Comparison of ENCODE assay signal across 10 cellular contexts in genomic region chr9:129493002-129493713, GRCh38.
DNase-seq lines count a peak whose midpoint lies in the region; ATAC-seq and TF ChIP-seq lines count a peak whose summit lies in the region.
"Had no signal": no experiment of that assay in that cellular context is flagged by ENCODE, and none has a peak within 500 bp of the region (broad histone marks: within the 10 kb centered on the region; RNA-seq: fewer than 3 reads in every experiment).

No MANE protein-coding gene starts in this region.

- H3K4me3 ChIP-seq in GM23338 (no peak overlapping the region), smooth muscle cell (no peak overlapping the region)

- DNase-seq in GM23338 (ENCODE audit: low spot score) (no peak), T-helper 17 cell (no peak), immature natural killer cell (no peak), smooth muscle cell (lab: John Stamatoyannopoulos, UW; ENCODE audit: unreplicated experiment) (no peak), NOMO-1 treated with dmso at 0.1 percent for 144 hours (lab: John Stamatoyannopoulos, UW; ENCODE audit: unreplicated experiment) (no peak), NCI-H128 (lab: John Stamatoyannopoulos, UW; ENCODE audit: unreplicated experiment) (no peak)
- no peak for DNase-seq in stimulated activated naive B cell treated with anti-CD40 and anti-IgM and Interleukin-4, amounts not matched to agents 10 μg/mL and 1 μg/mL and 100 μg/mL, for 72 hours
- DNase-seq: activated naive CD4-positive, alpha-beta T cell treated with anti-CD3 and anti-CD28 coated beads, Interleukin-2, amount 10 ng/mL, durations not matched to agents 7 days and 5 days; NCI-H1092 treated with DMSO at 0.1 percent for 48 hours; NCI-H526 treated with DMSO at 0.1 percent for 48 hours had no signal

- H3K79me2 ChIP-seq in GM23338 (replicated peaks; ENCODE audit: insufficient read depth) (no peaks in the 10 kb centered on the region), smooth muscle cell (ENCODE audit: low read depth) (peaks cover 23% of the 10 kb centered on the region)

- H3K4me1 ChIP-seq in GM23338 (ENCODE audit: insufficient read depth): peaks cover 25% of the 10 kb centered on the region
- H3K4me1 ChIP-seq in smooth muscle cell (ENCODE audit: low read depth): peaks cover 42% of the 10 kb centered on the region

- TF ChIP-seq CTCF in GM23338 (conservative IDR thresholded peaks at IDR 0.05; ENCODE audit: low read depth in 2 of 2) (no peak), smooth muscle cell (IDR thresholded peaks at IDR 0.05; ENCODE audit: borderline replicate concordance, insufficient read depth, poor library complexity, severe bottlenecking) (no peak)

- H3K36me3 ChIP-seq in GM23338 (ENCODE audit: insufficient read depth): no peaks in the 10 kb centered on the region
- no peaks in the 10 kb centered on the region for H3K36me3 ChIP-seq in smooth muscle cell (ENCODE audit: low read depth)

- no peak for ATAC-seq in GM23338
- ATAC-seq in T-helper 17 cell: no peak
- no peak for ATAC-seq in stimulated activated naive B cell treated with anti-CD40 and anti-IgM and Interleukin-4, amounts not matched to agents 10 μg/mL and 1 μg/mL and 100 μg/mL, for 72 hours (replicated peaks)

- H3K4me2 ChIP-seq in GM23338 (no peak overlapping the region), smooth muscle cell (no peak overlapping the region)

- H3K4me1 Mint-ChIP-seq in GM23338 (peaks cover 45% of the 10 kb centered on the region), T-helper 17 cell (peaks cover 43% of the 10 kb centered on the region), immature natural killer cell (peaks cover 34% of the 10 kb centered on the region in 2 donors)
- H3K4me1 Mint-ChIP-seq in stimulated activated naive B cell treated with anti-CD40 and anti-IgM and Interleukin-4, amounts not matched to agents 10 μg/mL and 1 μg/mL and 100 μg/mL, for 72 hours: peaks cover 29 to 46% of the 10 kb centered on the region in 2 donors

- H2AFZ ChIP-seq in GM23338: 0 out of 2 replicates have a peak overlapping the region, but pooled peaks have one; percentile 76
- no peak overlapping the region for H2AFZ ChIP-seq in smooth muscle cell (ENCODE audit: low read depth)

- H3K27ac ChIP-seq in GM23338 (ENCODE audit: low read depth): no peak overlapping the region
- peak overlapping the region; percentile 37 for H3K27ac ChIP-seq in smooth muscle cell (ENCODE audit: low read depth)

- WGBS in smooth muscle cell (ENCODE audit: low lambda C conversion rate): 91% methylated on average over 9 of the region's 9 CpGs

- H3K9me3 ChIP-seq in T-helper 17 cell (ENCODE audit: control insufficient read depth, low read length, poor library complexity, severe bottlenecking): no peaks in the 10 kb centered on the region
- no peaks in the 10 kb centered on the region for H3K9me3 ChIP-seq in smooth muscle cell (replicated peaks; ENCODE audit: low read depth)

- H3K36me3 Mint-ChIP-seq in GM23338 (ENCODE audit: low read depth) (no peaks in the 10 kb centered on the region; the same call in 2 of the 3 replicates), T-helper 17 cell (ENCODE audit: low read depth) (peaks cover 9% of the 10 kb centered on the region), immature natural killer cell (peaks cover 0 to 4% (median 0%) of the 10 kb centered on the region in 3 donors)
- peaks cover 25 to 42% of the 10 kb centered on the region in 2 donors for H3K36me3 Mint-ChIP-seq in stimulated activated naive B cell treated with anti-CD40 and anti-IgM and Interleukin-4, amounts not matched to agents 10 μg/mL and 1 μg/mL and 100 μg/mL, for 72 hours

- no peak overlapping the region for H3K9ac ChIP-seq in smooth muscle cell (ENCODE audit: low read depth)

- no peak overlapping the region for H3K4me3 Mint-ChIP-seq in GM23338
- H3K4me3 Mint-ChIP-seq in T-helper 17 cell: peak overlapping the region; percentile 50
- peak overlapping the region in 2 of 5 donors; percentile 8 to 16 for H3K4me3 Mint-ChIP-seq in immature natural killer cell
- H3K4me3 Mint-ChIP-seq in stimulated activated naive B cell treated with anti-CD40 and anti-IgM and Interleukin-4, amounts not matched to agents 10 μg/mL and 1 μg/mL and 100 μg/mL, for 72 hours: peak overlapping the region in 1 of 2 donors; percentile 0
- H3K4me3 Mint-ChIP-seq: activated naive CD4-positive, alpha-beta T cell treated with anti-CD3 and anti-CD28 coated beads, Interleukin-2, amount 10 ng/mL, durations not matched to agents 7 days and 5 days had no signal

- peaks cover 68% of the 10 kb centered on the region for H3K27me3 Mint-ChIP-seq in GM23338 (ENCODE audit: insufficient read depth, low read depth, poor library complexity)
- no peaks in the 10 kb centered on the region for H3K27me3 Mint-ChIP-seq in T-helper 17 cell
- peaks cover 7 to 16% (median 8%) of the 10 kb centered on the region in 3 donors for H3K27me3 Mint-ChIP-seq in immature natural killer cell (ENCODE audit: low read depth in 3 of 3)
- H3K27me3 Mint-ChIP-seq in stimulated activated naive B cell treated with anti-CD40 and anti-IgM and Interleukin-4, amounts not matched to agents 10 μg/mL and 1 μg/mL and 100 μg/mL, for 72 hours: peaks cover 17 to 29% of the 10 kb centered on the region in 2 donors

- peaks cover 8% of the 10 kb centered on the region; the same call in 1 of the 2 replicates for H3F3A ChIP-seq in GM23338 (replicated peaks; ENCODE audit: low read depth)
- peaks cover 25% of the 10 kb centered on the region for H3F3A ChIP-seq in smooth muscle cell (ENCODE audit: low read depth)

- H3K27ac Mint-ChIP-seq in GM23338 (no peak overlapping the region), T-helper 17 cell (peak overlapping the region; percentile 37), immature natural killer cell (peak overlapping the region in 4 of 6 donors; percentile 8 to 78 (median 54))
- H3K27ac Mint-ChIP-seq in stimulated activated naive B cell treated with anti-CD40 and anti-IgM and Interleukin-4, amounts not matched to agents 10 μg/mL and 1 μg/mL and 100 μg/mL, for 72 hours: no peak overlapping the region
- H3K27ac Mint-ChIP-seq: activated naive CD4-positive, alpha-beta T cell treated with anti-CD3 and anti-CD28 coated beads, Interleukin-2, amount 10 ng/mL, durations not matched to agents 7 days and 5 days had no signal

- H3K27me3 ChIP-seq in GM23338 (ENCODE audit: insufficient read depth) (peaks cover 65% of the 10 kb centered on the region), smooth muscle cell (ENCODE audit: low read depth) (no peaks in the 10 kb centered on the region)

- no peaks in the 10 kb centered on the region for H3K9me3 Mint-ChIP-seq in GM23338
- no peaks in the 10 kb centered on the region for H3K9me3 Mint-ChIP-seq in immature natural killer cell
- H3K9me3 Mint-ChIP-seq in stimulated activated naive B cell treated with anti-CD40 and anti-IgM and Interleukin-4, amounts not matched to agents 10 μg/mL and 1 μg/mL and 100 μg/mL, for 72 hours: no peaks in the 10 kb centered on the region
- H3K9me3 Mint-ChIP-seq: activated naive CD4-positive, alpha-beta T cell treated with anti-CD3 and anti-CD28 coated beads, Interleukin-2, amount 10 ng/mL, durations not matched to agents 7 days and 5 days had no signal

- no peaks in the 10 kb centered on the region for H3K9me2 ChIP-seq in GM23338 (ENCODE audit: insufficient read depth)

- H4K20me1 ChIP-seq in GM23338 (replicated peaks; ENCODE audit: insufficient read depth) (no peaks in the 10 kb centered on the region), smooth muscle cell (ENCODE audit: low read depth) (no peaks in the 10 kb centered on the region)

TF ChIP-seq in GM23338, 12 proteins besides CTCF, POLR2A, EP300 and RAD21 (continues in another document):
- no peak for TF ChIP-seq CREB1 (CRISPR knock-in tag; IDR thresholded peaks at IDR 0.05; ENCODE audit: low read depth)
- no peak for TF ChIP-seq ZNF331 (CRISPR knock-in tag; IDR thresholded peaks at IDR 0.05; ENCODE audit: low read depth)
- TF ChIP-seq REST (IDR thresholded peaks at IDR 0.05; ENCODE audit: unreplicated experiment): no peak
- TF ChIP-seq, protein P1, sequence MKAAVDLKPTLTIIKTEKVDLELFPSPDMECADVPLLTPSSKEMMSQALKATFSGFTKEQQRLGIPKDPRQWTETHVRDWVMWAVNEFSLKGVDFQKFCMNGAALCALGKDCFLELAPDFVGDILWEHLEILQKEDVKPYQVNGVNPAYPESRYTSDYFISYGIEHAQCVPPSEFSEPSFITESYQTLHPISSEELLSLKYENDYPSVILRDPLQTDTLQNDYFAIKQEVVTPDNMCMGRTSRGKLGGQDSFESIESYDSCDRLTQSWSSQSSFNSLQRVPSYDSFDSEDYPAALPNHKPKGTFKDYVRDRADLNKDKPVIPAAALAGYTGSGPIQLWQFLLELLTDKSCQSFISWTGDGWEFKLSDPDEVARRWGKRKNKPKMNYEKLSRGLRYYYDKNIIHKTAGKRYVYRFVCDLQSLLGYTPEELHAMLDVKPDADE (IDR thresholded peaks at IDR 0.05): no peak
- no peak for TF ChIP-seq ZNF114 (CRISPR knock-in tag; IDR thresholded peaks at IDR 0.05)
- no peak for TF ChIP-seq POLR2AphosphoS5 (IDR thresholded peaks at IDR 0.05; ENCODE audit: low read depth)
- TF ChIP-seq STAT1 (IDR thresholded peaks at IDR 0.05; ENCODE audit: unreplicated experiment): no peak
- no peak for TF ChIP-seq NANOG (IDR thresholded peaks at IDR 0.05; ENCODE audit: borderline replicate concordance)
- TF ChIP-seq JUNB (IDR thresholded peaks at IDR 0.05; ENCODE audit: unreplicated experiment): no peak

Comparison
In these comparisons a context has a peak if more than half of its experiments do, and no peak if none do; other contexts are left out.
1. H3K27ac Mint-ChIP-seq: peak in T-helper 17 cell (single experiment) and immature natural killer cell (4 of 6); none in GM23338 (single experiment) and stimulated activated naive B cell treated with anti-CD40 and anti-IgM and Interleukin-4, amounts not matched to agents 10 μg/mL and 1 μg/mL and 100 μg/mL, for 72 hours (single experiment).